1 cellular context compared by ENCODE assay signal in genomic region chr16:15034266-15035162, GRCh38.
TF ChIP-seq lines count a peak whose summit lies in the region.

No MANE protein-coding gene starts in this region.

TF ChIP-seq in GM23338, 12 proteins besides CTCF, POLR2A, EP300 and RAD21 (continued from another document):
- TF ChIP-seq, protein P1, sequence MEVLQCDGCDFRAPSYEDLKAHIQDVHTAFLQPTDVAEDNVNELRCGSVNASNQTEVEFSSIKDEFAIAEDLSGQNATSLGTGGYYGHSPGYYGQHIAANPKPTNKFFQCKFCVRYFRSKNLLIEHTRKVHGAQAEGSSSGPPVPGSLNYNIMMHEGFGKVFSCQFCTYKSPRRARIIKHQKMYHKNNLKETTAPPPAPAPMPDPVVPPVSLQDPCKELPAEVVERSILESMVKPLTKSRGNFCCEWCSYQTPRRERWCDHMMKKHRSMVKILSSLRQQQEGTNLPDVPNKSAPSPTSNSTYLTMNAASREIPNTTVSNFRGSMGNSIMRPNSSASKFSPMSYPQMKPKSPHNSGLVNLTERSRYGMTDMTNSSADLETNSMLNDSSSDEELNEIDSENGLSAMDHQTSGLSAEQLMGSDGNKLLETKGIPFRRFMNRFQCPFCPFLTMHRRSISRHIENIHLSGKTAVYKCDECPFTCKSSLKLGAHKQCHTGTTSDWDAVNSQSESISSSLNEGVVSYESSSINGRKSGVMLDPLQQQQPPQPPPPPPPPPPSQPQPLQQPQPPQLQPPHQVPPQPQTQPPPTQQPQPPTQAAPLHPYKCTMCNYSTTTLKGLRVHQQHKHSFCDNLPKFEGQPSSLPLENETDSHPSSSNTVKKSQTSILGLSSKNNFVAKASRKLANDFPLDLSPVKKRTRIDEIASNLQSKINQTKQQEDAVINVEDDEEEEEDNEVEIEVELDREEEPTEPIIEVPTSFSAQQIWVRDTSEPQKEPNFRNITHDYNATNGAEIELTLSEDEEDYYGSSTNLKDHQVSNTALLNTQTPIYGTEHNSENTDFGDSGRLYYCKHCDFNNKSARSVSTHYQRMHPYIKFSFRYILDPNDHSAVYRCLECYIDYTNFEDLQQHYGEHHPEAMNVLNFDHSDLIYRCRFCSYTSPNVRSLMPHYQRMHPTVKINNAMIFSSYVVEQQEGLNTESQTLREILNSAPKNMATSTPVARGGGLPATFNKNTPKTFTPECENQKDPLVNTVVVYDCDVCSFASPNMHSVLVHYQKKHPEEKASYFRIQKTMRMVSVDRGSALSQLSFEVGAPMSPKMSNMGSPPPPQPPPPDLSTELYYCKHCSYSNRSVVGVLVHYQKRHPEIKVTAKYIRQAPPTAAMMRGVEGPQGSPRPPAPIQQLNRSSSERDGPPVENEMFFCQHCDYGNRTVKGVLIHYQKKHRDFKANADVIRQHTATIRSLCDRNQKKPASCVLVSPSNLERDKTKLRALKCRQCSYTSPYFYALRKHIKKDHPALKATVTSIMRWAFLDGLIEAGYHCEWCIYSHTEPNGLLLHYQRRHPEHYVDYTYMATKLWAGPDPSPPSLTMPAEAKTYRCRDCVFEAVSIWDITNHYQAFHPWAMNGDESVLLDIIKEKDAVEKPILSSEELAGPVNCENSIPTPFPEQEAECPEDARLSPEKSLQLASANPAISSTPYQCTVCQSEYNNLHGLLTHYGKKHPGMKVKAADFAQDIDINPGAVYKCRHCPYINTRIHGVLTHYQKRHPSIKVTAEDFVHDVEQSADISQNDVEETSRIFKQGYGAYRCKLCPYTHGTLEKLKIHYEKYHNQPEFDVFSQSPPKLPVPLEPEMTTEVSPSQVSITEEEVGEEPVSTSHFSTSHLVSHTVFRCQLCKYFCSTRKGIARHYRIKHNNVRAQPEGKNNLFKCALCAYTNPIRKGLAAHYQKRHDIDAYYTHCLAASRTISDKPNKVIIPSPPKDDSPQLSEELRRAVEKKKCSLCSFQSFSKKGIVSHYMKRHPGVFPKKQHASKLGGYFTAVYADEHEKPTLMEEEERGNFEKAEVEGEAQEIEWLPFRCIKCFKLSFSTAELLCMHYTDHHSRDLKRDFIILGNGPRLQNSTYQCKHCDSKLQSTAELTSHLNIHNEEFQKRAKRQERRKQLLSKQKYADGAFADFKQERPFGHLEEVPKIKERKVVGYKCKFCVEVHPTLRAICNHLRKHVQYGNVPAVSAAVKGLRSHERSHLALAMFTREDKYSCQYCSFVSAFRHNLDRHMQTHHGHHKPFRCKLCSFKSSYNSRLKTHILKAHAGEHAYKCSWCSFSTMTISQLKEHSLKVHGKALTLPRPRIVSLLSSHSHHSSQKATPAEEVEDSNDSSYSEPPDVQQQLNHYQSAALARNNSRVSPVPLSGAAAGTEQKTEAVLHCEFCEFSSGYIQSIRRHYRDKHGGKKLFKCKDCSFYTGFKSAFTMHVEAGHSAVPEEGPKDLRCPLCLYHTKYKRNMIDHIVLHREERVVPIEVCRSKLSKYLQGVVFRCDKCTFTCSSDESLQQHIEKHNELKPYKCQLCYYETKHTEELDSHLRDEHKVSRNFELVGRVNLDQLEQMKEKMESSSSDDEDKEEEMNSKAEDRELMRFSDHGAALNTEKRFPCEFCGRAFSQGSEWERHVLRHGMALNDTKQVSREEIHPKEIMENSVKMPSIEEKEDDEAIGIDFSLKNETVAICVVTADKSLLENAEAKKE (CRISPR knock-in tag; IDR thresholded peaks at IDR 0.05): no peak
- no peak for TF ChIP-seq REST (IDR thresholded peaks at IDR 0.05; ENCODE audit: unreplicated experiment)
- no peak for TF ChIP-seq EZH2phosphoT487 (IDR thresholded peaks at IDR 0.05; ENCODE audit: unreplicated experiment)
- TF ChIP-seq ETS1 (IDR thresholded peaks at IDR 0.05): no peak
- TF ChIP-seq ZNF114 (CRISPR knock-in tag; IDR thresholded peaks at IDR 0.05): no peak
- no peak for TF ChIP-seq NANOG (IDR thresholded peaks at IDR 0.05; ENCODE audit: borderline replicate concordance)
